2 cellular contexts compared by ENCODE assay signal in the genomic region with DNA sequence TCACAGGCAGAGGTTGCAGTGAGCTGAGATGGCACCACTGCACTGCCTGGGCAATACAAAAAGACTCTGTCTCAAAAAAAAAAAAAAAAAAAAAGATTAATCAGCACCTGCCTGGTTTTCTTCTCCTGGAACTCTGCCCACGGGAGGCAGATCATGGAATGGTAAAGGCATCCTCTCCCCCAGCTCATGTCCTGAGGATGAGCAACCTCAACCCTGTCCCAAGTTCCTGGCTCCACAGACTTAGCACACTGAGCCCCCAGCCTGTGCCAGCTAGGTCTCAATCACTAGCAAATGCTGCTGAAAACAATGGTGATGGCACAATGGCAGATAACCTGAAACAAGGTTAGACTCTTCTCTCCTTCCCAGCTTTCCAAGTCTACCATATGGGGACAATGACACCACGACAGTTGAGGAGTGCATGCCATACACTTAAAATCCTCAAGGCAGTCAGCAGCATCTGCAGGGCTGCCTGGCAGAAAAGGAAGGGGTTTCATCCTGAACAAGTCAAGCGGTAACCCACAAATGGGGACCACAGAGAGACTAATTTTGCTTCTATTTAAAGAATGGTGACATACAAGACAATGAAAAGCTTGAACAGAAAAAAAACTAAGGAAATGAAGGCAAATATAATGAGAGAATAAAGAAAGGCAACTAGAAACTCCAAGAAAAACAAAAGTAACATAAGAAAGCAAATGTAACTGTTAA.
TF ChIP-seq lines count a peak whose summit lies in the region.

No MANE protein-coding gene starts in this region.

TF ChIP-seq in SK-N-SH, 30 proteins besides CTCF, POLR2A, EP300 and RAD21:
- TF ChIP-seq RXRA (IDR thresholded peaks at IDR 0.05; ENCODE audit: borderline replicate concordance, low read depth) (no peak), RCOR1 (IDR thresholded peaks at IDR 0.05; ENCODE audit: low read length) (no peak), FOSL2 (IDR thresholded peaks at IDR 0.05; ENCODE audit: borderline replicate concordance, low read depth) (no peak), MXI1 (IDR thresholded peaks at IDR 0.05; ENCODE audit: low read depth, low read length) (no peak), USF2 (IDR thresholded peaks at IDR 0.05; ENCODE audit: borderline replicate concordance, low read depth, low read length) (no peak), POLR2AphosphoS5 (IDR thresholded peaks at IDR 0.05; ENCODE audit: low read depth, low read length) (no peak), SIN3A (IDR thresholded peaks at IDR 0.05; ENCODE audit: borderline replicate concordance, low read depth, low read length) (no peak), GABPA (IDR thresholded peaks at IDR 0.05; ENCODE audit: low read depth) (no peak), CHD2 (IDR thresholded peaks at IDR 0.05; ENCODE audit: low read length, partially characterized antibody) (no peak), TAF1 (IDR thresholded peaks at IDR 0.05; ENCODE audit: borderline replicate concordance, low read depth, low read length) (no peak), EZH2phosphoT487 (IDR thresholded peaks at IDR 0.05; ENCODE audit: borderline replicate concordance, low read depth) (no peak), SMC3 (IDR thresholded peaks at IDR 0.05; ENCODE audit: low read depth, low read length) (no peak), USF1 (IDR thresholded peaks at IDR 0.05; ENCODE audit: borderline replicate concordance, low read depth) (no peak), FOXJ3 (CRISPR knock-in tag; IDR thresholded peaks at IDR 0.05) (no peak)
- TF ChIP-seq, protein P1, sequence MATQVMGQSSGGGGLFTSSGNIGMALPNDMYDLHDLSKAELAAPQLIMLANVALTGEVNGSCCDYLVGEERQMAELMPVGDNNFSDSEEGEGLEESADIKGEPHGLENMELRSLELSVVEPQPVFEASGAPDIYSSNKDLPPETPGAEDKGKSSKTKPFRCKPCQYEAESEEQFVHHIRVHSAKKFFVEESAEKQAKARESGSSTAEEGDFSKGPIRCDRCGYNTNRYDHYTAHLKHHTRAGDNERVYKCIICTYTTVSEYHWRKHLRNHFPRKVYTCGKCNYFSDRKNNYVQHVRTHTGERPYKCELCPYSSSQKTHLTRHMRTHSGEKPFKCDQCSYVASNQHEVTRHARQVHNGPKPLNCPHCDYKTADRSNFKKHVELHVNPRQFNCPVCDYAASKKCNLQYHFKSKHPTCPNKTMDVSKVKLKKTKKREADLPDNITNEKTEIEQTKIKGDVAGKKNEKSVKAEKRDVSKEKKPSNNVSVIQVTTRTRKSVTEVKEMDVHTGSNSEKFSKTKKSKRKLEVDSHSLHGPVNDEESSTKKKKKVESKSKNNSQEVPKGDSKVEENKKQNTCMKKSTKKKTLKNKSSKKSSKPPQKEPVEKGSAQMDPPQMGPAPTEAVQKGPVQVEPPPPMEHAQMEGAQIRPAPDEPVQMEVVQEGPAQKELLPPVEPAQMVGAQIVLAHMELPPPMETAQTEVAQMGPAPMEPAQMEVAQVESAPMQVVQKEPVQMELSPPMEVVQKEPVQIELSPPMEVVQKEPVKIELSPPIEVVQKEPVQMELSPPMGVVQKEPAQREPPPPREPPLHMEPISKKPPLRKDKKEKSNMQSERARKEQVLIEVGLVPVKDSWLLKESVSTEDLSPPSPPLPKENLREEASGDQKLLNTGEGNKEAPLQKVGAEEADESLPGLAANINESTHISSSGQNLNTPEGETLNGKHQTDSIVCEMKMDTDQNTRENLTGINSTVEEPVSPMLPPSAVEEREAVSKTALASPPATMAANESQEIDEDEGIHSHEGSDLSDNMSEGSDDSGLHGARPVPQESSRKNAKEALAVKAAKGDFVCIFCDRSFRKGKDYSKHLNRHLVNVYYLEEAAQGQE (IDR thresholded peaks at IDR 0.05; ENCODE audit: low read depth, low read length), result no peak
- TF ChIP-seq, protein P2, sequence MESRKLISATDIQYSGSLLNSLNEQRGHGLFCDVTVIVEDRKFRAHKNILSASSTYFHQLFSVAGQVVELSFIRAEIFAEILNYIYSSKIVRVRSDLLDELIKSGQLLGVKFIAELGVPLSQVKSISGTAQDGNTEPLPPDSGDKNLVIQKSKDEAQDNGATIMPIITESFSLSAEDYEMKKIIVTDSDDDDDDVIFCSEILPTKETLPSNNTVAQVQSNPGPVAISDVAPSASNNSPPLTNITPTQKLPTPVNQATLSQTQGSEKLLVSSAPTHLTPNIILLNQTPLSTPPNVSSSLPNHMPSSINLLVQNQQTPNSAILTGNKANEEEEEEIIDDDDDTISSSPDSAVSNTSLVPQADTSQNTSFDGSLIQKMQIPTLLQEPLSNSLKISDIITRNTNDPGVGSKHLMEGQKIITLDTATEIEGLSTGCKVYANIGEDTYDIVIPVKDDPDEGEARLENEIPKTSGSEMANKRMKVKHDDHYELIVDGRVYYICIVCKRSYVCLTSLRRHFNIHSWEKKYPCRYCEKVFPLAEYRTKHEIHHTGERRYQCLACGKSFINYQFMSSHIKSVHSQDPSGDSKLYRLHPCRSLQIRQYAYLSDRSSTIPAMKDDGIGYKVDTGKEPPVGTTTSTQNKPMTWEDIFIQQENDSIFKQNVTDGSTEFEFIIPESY (IDR thresholded peaks at IDR 0.05; ENCODE audit: borderline replicate concordance, low read depth), result no peak
TF ChIP-seq in SK-N-SH: peak in this region for 0.

TF ChIP-seq in SK-N-SH treated with all-trans-retinoic acid at 6 μM for 48 hours, 23 proteins besides CTCF, POLR2A, EP300 and RAD21:
- TF ChIP-seq RARB (CRISPR knock-in tag; IDR thresholded peaks at IDR 0.05) (no peak), ESRRG (CRISPR knock-in tag; IDR thresholded peaks at IDR 0.05) (no peak), ARNTL (CRISPR knock-in tag; IDR thresholded peaks at IDR 0.05; ENCODE audit: borderline replicate concordance, low read depth) (no peak), ZNF565 (CRISPR knock-in tag; conservative IDR thresholded peaks at IDR 0.05; ENCODE audit: low read depth) (no peak), ZNF70 (CRISPR knock-in tag; IDR thresholded peaks at IDR 0.05) (no peak), ZFP3 (CRISPR knock-in tag; IDR thresholded peaks at IDR 0.05) (no peak), ZFP30 (CRISPR knock-in tag; IDR thresholded peaks at IDR 0.05) (no peak), CREB5 (CRISPR knock-in tag; IDR thresholded peaks at IDR 0.05; ENCODE audit: low read depth) (no peak), BACH2 (CRISPR knock-in tag; IDR thresholded peaks at IDR 0.05; ENCODE audit: borderline replicate concordance) (no peak), ZC3H10 (CRISPR knock-in tag; IDR thresholded peaks at IDR 0.05) (no peak), CSDC2 (CRISPR knock-in tag; IDR thresholded peaks at IDR 0.05) (no peak), OSR1 (CRISPR knock-in tag; IDR thresholded peaks at IDR 0.05) (no peak)
- TF ChIP-seq, protein P3, sequence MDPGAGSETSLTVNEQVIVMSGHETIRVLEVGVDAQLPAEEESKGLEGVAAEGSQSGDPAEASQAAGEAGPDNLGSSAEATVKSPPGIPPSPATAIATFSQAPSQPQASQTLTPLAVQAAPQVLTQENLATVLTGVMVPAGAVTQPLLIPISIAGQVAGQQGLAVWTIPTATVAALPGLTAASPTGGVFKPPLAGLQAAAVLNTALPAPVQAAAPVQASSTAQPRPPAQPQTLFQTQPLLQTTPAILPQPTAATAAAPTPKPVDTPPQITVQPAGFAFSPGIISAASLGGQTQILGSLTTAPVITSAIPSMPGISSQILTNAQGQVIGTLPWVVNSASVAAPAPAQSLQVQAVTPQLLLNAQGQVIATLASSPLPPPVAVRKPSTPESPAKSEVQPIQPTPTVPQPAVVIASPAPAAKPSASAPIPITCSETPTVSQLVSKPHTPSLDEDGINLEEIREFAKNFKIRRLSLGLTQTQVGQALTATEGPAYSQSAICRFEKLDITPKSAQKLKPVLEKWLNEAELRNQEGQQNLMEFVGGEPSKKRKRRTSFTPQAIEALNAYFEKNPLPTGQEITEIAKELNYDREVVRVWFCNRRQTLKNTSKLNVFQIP (CRISPR knock-in tag; IDR thresholded peaks at IDR 0.05; ENCODE audit: borderline replicate concordance, low read depth), result no peak
- TF ChIP-seq, protein P4, sequence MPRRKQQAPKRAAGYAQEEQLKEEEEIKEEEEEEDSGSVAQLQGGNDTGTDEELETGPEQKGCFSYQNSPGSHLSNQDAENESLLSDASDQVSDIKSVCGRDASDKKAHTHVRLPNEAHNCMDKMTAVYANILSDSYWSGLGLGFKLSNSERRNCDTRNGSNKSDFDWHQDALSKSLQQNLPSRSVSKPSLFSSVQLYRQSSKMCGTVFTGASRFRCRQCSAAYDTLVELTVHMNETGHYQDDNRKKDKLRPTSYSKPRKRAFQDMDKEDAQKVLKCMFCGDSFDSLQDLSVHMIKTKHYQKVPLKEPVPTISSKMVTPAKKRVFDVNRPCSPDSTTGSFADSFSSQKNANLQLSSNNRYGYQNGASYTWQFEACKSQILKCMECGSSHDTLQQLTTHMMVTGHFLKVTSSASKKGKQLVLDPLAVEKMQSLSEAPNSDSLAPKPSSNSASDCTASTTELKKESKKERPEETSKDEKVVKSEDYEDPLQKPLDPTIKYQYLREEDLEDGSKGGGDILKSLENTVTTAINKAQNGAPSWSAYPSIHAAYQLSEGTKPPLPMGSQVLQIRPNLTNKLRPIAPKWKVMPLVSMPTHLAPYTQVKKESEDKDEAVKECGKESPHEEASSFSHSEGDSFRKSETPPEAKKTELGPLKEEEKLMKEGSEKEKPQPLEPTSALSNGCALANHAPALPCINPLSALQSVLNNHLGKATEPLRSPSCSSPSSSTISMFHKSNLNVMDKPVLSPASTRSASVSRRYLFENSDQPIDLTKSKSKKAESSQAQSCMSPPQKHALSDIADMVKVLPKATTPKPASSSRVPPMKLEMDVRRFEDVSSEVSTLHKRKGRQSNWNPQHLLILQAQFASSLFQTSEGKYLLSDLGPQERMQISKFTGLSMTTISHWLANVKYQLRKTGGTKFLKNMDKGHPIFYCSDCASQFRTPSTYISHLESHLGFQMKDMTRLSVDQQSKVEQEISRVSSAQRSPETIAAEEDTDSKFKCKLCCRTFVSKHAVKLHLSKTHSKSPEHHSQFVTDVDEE (CRISPR knock-in tag; IDR thresholded peaks at IDR 0.05), result no peak
